Comparison of ENCODE assay signal across 14 cellular contexts in the genomic region with DNA sequence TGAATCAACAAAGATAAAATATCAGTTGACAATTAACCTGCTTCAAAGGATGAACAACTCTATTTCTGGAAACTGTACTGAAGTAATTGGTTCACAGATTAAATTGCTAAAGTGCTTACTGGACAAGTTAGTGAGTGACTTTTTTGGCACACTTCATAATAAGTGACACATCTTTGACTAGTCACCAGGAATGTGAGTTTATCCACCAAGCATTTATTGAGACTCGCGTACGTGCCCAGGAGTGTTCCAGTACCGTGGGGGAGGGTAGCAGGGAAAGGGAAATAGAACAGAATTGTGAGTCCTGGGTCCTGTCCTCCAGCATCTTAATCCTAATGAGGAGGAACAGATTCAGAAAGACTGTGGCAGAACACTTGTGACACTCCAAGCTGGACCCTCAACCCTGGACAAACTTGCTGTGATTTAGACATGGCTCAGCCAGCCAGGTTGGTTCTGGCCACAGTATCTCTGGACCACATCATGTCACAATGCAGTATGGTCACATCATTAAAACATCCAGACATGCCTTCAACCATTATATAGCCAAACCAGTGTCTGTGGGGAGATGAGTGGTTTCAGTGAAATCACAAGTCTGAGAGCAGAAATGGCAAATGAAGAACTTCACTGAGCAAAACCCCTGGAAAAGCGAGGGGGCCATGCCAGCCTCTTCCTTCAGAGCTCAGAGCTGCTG.
DNase-seq lines count a peak whose midpoint lies in the region; ATAC-seq, FAIRE-seq and TF ChIP-seq lines count a peak whose summit lies in the region.
"Had no signal": no experiment of that assay in that cellular context is flagged by ENCODE, and none has a peak within 500 bp of the region (broad histone marks: within the 10 kb centered on the region; RNA-seq: fewer than 3 reads in every experiment).

No MANE protein-coding gene starts in this region.

- FAIRE-seq in RCC 7860 (lab: Jason Lieb, UNC): peak; percentile 98
- no peak for FAIRE-seq in GM19239 (lab: Jason Lieb, UNC)

- peak overlapping the region in 3 of 4 donors; percentile 54 to 70 (median 68) for H3K27ac ChIP-seq in sigmoid colon

- no peaks in the 10 kb centered on the region for H3K36me3 Mint-ChIP-seq in activated CD8-positive, alpha-beta memory T cell treated with anti-CD3 and anti-CD28 coated beads, Interleukin-2, amount 10 ng/mL, durations not matched to agents 7 days and 5 days

- no peak for TF ChIP-seq POLR2A in sigmoid colon (IDR thresholded peaks at IDR 0.05)

- CTCF ChIA-PET in activated CD8-positive, alpha-beta memory T cell treated with anti-CD3 and anti-CD28 coated beads, Interleukin-2, amount 10 ng/mL, durations not matched to agents 7 days and 5 days (lab: Charles Lee): no interaction called here

- no peak for TF ChIP-seq EP300 in sigmoid colon (IDR thresholded peaks at IDR 0.05)

- H3K4me1 Mint-ChIP-seq in activated CD8-positive, alpha-beta memory T cell treated with anti-CD3 and anti-CD28 coated beads, Interleukin-2, amount 10 ng/mL, durations not matched to agents 7 days and 5 days: no peaks in the 10 kb centered on the region
- H3K4me1 Mint-ChIP-seq: stimulated activated naive CD8-positive, alpha-beta T cell treated with anti-CD3 and anti-CD28 coated beads, Interleukin-15, amount 100 ng/mL, for 72 hours had no signal

- intact Hi-C loops in sigmoid colon (cut with DNase I): no loop called here

- peaks cover 0 to 55% (median 40%) of the 10 kb centered on the region in 4 donors for H3K4me1 ChIP-seq in sigmoid colon

- no peaks in the 10 kb centered on the region for H3K9me3 ChIP-seq in sigmoid colon

- no peak for ATAC-seq in activated CD8-positive, alpha-beta memory T cell treated with anti-CD3 and anti-CD28 coated beads, Interleukin-2, amount 10 ng/mL, durations not matched to agents 7 days and 5 days
- ATAC-seq: stimulated activated naive CD8-positive, alpha-beta T cell treated with anti-CD3 and anti-CD28 coated beads, Interleukin-15, amount 100 ng/mL, for 72 hours had no signal

- H3K9me3 Mint-ChIP-seq in activated CD8-positive, alpha-beta memory T cell treated with anti-CD3 and anti-CD28 coated beads, Interleukin-2, amount 10 ng/mL, durations not matched to agents 7 days and 5 days (ENCODE audit: low read depth): no peaks in the 10 kb centered on the region
- H3K9me3 Mint-ChIP-seq: activated T-helper 1 cell treated with anti-CD3 and anti-CD28 coated beads, Interleukin-12 subunit alpha, Interleukin-12 subunit beta, Interleukin-2, Interleukin-4 antibody, amounts not matched to agents 30 ng/mL and 10 ng/mL and 1 ng/mL, durations not matched to agents 14 hours and 24 hours and 36 hours; CD4-positive, alpha-beta T cell; stimulated activated naive CD8-positive, alpha-beta T cell treated with anti-CD3 and anti-CD28 coated beads, Interleukin-15, amount 100 ng/mL, for 72 hours; T-helper 1 cell treated with Interleukin-12 subunit alpha and Interleukin-12 subunit beta and Interleukin-4 antibody, amounts not matched to agents 30 μg/mL and 1 μg/mL, for 36 hours had no signal

- H3K4me3 ChIP-seq in fibroblast of mammary gland (ENCODE audit: control insufficient read depth, low read depth, low read length): no peak overlapping the region
- no peak overlapping the region for H3K4me3 ChIP-seq in sigmoid colon

- H3K4me3 Mint-ChIP-seq in activated CD8-positive, alpha-beta memory T cell treated with anti-CD3 and anti-CD28 coated beads, Interleukin-2, amount 10 ng/mL, durations not matched to agents 7 days and 5 days: no peak overlapping the region
- H3K4me3 Mint-ChIP-seq: activated T-helper 1 cell treated with anti-CD3 and anti-CD28 coated beads, Interleukin-12 subunit alpha, Interleukin-12 subunit beta, Interleukin-2, Interleukin-4 antibody, amounts not matched to agents 30 ng/mL and 10 ng/mL and 1 ng/mL, durations not matched to agents 14 hours and 24 hours and 36 hours; CD4-positive, alpha-beta T cell; stimulated activated naive CD8-positive, alpha-beta T cell treated with anti-CD3 and anti-CD28 coated beads, Interleukin-15, amount 100 ng/mL, for 72 hours; T-helper 1 cell treated with Interleukin-12 subunit alpha and Interleukin-12 subunit beta and Interleukin-4 antibody, amounts not matched to agents 30 μg/mL and 1 μg/mL, for 36 hours had no signal

- no peaks in the 10 kb centered on the region for H3K36me3 ChIP-seq in sigmoid colon

- H3K27me3 Mint-ChIP-seq in activated CD8-positive, alpha-beta memory T cell treated with anti-CD3 and anti-CD28 coated beads, Interleukin-2, amount 10 ng/mL, durations not matched to agents 7 days and 5 days: no peaks in the 10 kb centered on the region
- H3K27me3 Mint-ChIP-seq: CD4-positive, alpha-beta T cell; stimulated activated naive CD8-positive, alpha-beta T cell treated with anti-CD3 and anti-CD28 coated beads, Interleukin-15, amount 100 ng/mL, for 72 hours had no signal

- TF ChIP-seq CTCF in fibroblast of mammary gland (conservative IDR thresholded peaks at IDR 0.05; ENCODE audit: control insufficient read depth, insufficient read depth, low read depth, low read length) (no peak), sigmoid colon (IDR thresholded peaks at IDR 0.05) (no peak)

- H3K27ac Mint-ChIP-seq in activated CD8-positive, alpha-beta memory T cell treated with anti-CD3 and anti-CD28 coated beads, Interleukin-2, amount 10 ng/mL, durations not matched to agents 7 days and 5 days: no peak overlapping the region
- H3K27ac Mint-ChIP-seq: activated T-helper 1 cell treated with anti-CD3 and anti-CD28 coated beads, Interleukin-12 subunit alpha, Interleukin-12 subunit beta, Interleukin-2, Interleukin-4 antibody, amounts not matched to agents 30 ng/mL and 10 ng/mL and 1 ng/mL, durations not matched to agents 14 hours and 24 hours and 36 hours; CD4-positive, alpha-beta T cell; stimulated activated naive CD8-positive, alpha-beta T cell treated with anti-CD3 and anti-CD28 coated beads, Interleukin-15, amount 100 ng/mL, for 72 hours; T-helper 1 cell treated with Interleukin-12 subunit alpha and Interleukin-12 subunit beta and Interleukin-4 antibody, amounts not matched to agents 30 μg/mL and 1 μg/mL, for 36 hours had no signal

- 88 to 92% methylated on average over 5 of the region's 5 CpGs for WGBS in sigmoid colon, 2 donors

- H3K27me3 ChIP-seq in sigmoid colon: no peaks in the 10 kb centered on the region

- DNase-seq in GM03348 (ENCODE audit: low spot score) (peak; percentile 70), RCC 7860 (ENCODE audit: low spot score) (peak; percentile 96), fibroblast of mammary gland (ENCODE audit: low read depth) (peak; percentile 89), sigmoid colon (no peak), NCI-H2196 treated with DMSO at 0.1 percent for 48 hours (lab: John Stamatoyannopoulos, UW; ENCODE audit: unreplicated experiment) (no peak), SK-N-DZ (ENCODE audit: low spot score) (no peak), GM19239 (ENCODE audit: insufficient read length, low spot score) (no peak)
- DNase-seq in activated CD8-positive, alpha-beta memory T cell treated with anti-CD3 and anti-CD28 coated beads, Interleukin-2, amount 10 ng/mL, durations not matched to agents 7 days and 5 days: no peak
- DNase-seq: activated CD4-positive, alpha-beta T cell treated with anti-CD3 and anti-CD28 coated beads for 4 hours; CD4-positive, alpha-beta T cell; MM.1S; stimulated activated naive CD8-positive, alpha-beta T cell treated with anti-CD3 and anti-CD28 coated beads, Interleukin-15, amount 100 ng/mL, for 72 hours had no signal

Comparison
In these comparisons a context has a peak if more than half of its experiments do, and no peak if none do; other contexts are left out.
1. DNase-seq: peak in GM03348 (single experiment), RCC 7860 (single experiment) and fibroblast of mammary gland (single experiment); none in sigmoid colon (single experiment), NCI-H2196 treated with DMSO at 0.1 percent for 48 hours (single experiment), activated CD8-positive, alpha-beta memory T cell treated with anti-CD3 and anti-CD28 coated beads, Interleukin-2, amount 10 ng/mL, durations not matched to agents 7 days and 5 days (single experiment), SK-N-DZ (single experiment) and GM19239 (single experiment).